In genomic region chr6:97668716-97669115, GRCh38 we compare ENCODE assay signal across 9 cellular contexts.
DNase-seq lines count a peak whose midpoint lies in the region; ATAC-seq and TF ChIP-seq lines count a peak whose summit lies in the region.
"Had no signal": no experiment of that assay in that cellular context is flagged by ENCODE, and none has a peak within 500 bp of the region (broad histone marks: within the 10 kb centered on the region; RNA-seq: fewer than 3 reads in every experiment).

No MANE protein-coding gene starts in this region.

- no peaks in the 10 kb centered on the region for H3K9me3 Mint-ChIP-seq in memory B cell
- no peaks in the 10 kb centered on the region for H3K9me3 Mint-ChIP-seq in activated CD4-positive, alpha-beta T cell treated with anti-CD3 and anti-CD28 coated beads, Interleukin-2, amount 10 ng/mL, durations not matched to agents 7 days and 5 days

- H4K20me1 ChIP-seq in OCI-LY3 (ENCODE audit: insufficient read depth, low read length): no peaks in the 10 kb centered on the region

- peak; percentile 62 for DNase-seq in GM12865 (ENCODE audit: low read depth)
- DNase-seq in memory B cell (ENCODE audit: low spot score in 2 of 2): no peak
- DNase-seq in foreskin keratinocyte: no peak
- DNase-seq in activated CD4-positive, alpha-beta T cell treated with anti-CD3 and anti-CD28 coated beads, Interleukin-2, amount 10 ng/mL, durations not matched to agents 7 days and 5 days: no peak
- no peak for DNase-seq in amniotic stem cell (lab: John Stamatoyannopoulos, UW)
- no peak for DNase-seq in cortex of kidney (lab: John Stamatoyannopoulos, UW)
- DNase-seq: right lobe of liver had no signal

- no peak overlapping the region for H3K4me3 Mint-ChIP-seq in memory B cell
- H3K4me3 Mint-ChIP-seq in activated CD4-positive, alpha-beta T cell treated with anti-CD3 and anti-CD28 coated beads, Interleukin-2, amount 10 ng/mL, durations not matched to agents 7 days and 5 days: no peak overlapping the region

- no peak for TF ChIP-seq CTCF in GM12865 (IDR thresholded peaks at IDR 0.05; ENCODE audit: insufficient read depth, low read depth, low read length, missing control alignments)
- no peak for TF ChIP-seq CTCF in OCI-LY3 (IDR thresholded peaks at IDR 0.05; ENCODE audit: low read depth, low read length)
- no peak for TF ChIP-seq CTCF in foreskin keratinocyte (conservative IDR thresholded peaks at IDR 0.05)

- no peak overlapping the region for H2AFZ ChIP-seq in OCI-LY3 (ENCODE audit: low read depth, low read length)

- H3K9me3 ChIP-seq in OCI-LY3 (ENCODE audit: insufficient read depth, low read length): no peaks in the 10 kb centered on the region
- H3K9me3 ChIP-seq: right lobe of liver had no signal

- no peaks in the 10 kb centered on the region for H3K27me3 Mint-ChIP-seq in memory B cell
- no peaks in the 10 kb centered on the region for H3K27me3 Mint-ChIP-seq in activated CD4-positive, alpha-beta T cell treated with anti-CD3 and anti-CD28 coated beads, Interleukin-2, amount 10 ng/mL, durations not matched to agents 7 days and 5 days

- H3K27ac ChIP-seq in OCI-LY3 (ENCODE audit: low read length) (peak overlapping the region; percentile 99), foreskin keratinocyte (no peak overlapping the region)
- H3K27ac ChIP-seq: right lobe of liver had no signal

- H3K4me3 ChIP-seq in GM12865 (ENCODE audit: low read depth, low read length): no peak overlapping the region
- peak overlapping the region; percentile 85 for H3K4me3 ChIP-seq in OCI-LY3 (ENCODE audit: low read length)
- H3K4me3 ChIP-seq: right lobe of liver had no signal

- H3K36me3 ChIP-seq in OCI-LY3 (replicated peaks; ENCODE audit: low read depth, low read length): no peaks in the 10 kb centered on the region
- H3K36me3 ChIP-seq: right lobe of liver had no signal

- H3K27me3 ChIP-seq in OCI-LY3 (ENCODE audit: low read depth, low read length) (no peaks in the 10 kb centered on the region), foreskin keratinocyte (no peaks in the 10 kb centered on the region)
- H3K27me3 ChIP-seq: right lobe of liver had no signal

- ATAC-seq in HG02588 (IDR thresholded peaks at IDR 0.05; ENCODE audit: unreplicated experiment) (peak; percentile 30), memory B cell (ENCODE audit: low read depth) (peak; percentile 55), foreskin keratinocyte (no peak)

- POLR2A ChIA-PET in activated CD4-positive, alpha-beta T cell treated with anti-CD3 and anti-CD28 coated beads, Interleukin-2, amount 10 ng/mL, durations not matched to agents 7 days and 5 days (lab: Charles Lee): no interaction called here

- H3K27ac Mint-ChIP-seq in memory B cell: no peak overlapping the region
- H3K27ac Mint-ChIP-seq in activated CD4-positive, alpha-beta T cell treated with anti-CD3 and anti-CD28 coated beads, Interleukin-2, amount 10 ng/mL, durations not matched to agents 7 days and 5 days: no peak overlapping the region

- no peaks in the 10 kb centered on the region for H3K36me3 Mint-ChIP-seq in memory B cell
- H3K36me3 Mint-ChIP-seq in activated CD4-positive, alpha-beta T cell treated with anti-CD3 and anti-CD28 coated beads, Interleukin-2, amount 10 ng/mL, durations not matched to agents 7 days and 5 days (ENCODE audit: low read depth): no peaks in the 10 kb centered on the region

- H3K4me2 ChIP-seq in OCI-LY3 (ENCODE audit: low read length): peak overlapping the region; percentile 59

- no peaks in the 10 kb centered on the region for H3K79me2 ChIP-seq in OCI-LY3 (ENCODE audit: low read length)

- CTCF ChIA-PET in activated CD4-positive, alpha-beta T cell treated with anti-CD3 and anti-CD28 coated beads, Interleukin-2, amount 10 ng/mL, durations not matched to agents 7 days and 5 days (lab: Charles Lee): no interaction called here

- H3K9ac ChIP-seq in OCI-LY3 (ENCODE audit: low read length): peak overlapping the region; percentile 63

- H3K4me1 ChIP-seq in OCI-LY3 (ENCODE audit: low read length): peaks cover 60% of the 10 kb centered on the region
- no peaks in the 10 kb centered on the region for H3K4me1 ChIP-seq in foreskin keratinocyte
- H3K4me1 ChIP-seq: right lobe of liver had no signal

- no peaks in the 10 kb centered on the region for H3K4me1 Mint-ChIP-seq in memory B cell
- H3K4me1 Mint-ChIP-seq in activated CD4-positive, alpha-beta T cell treated with anti-CD3 and anti-CD28 coated beads, Interleukin-2, amount 10 ng/mL, durations not matched to agents 7 days and 5 days: no peaks in the 10 kb centered on the region
